Comparison of ENCODE assay signal across 9 cellular contexts in genomic region chrX:108224727-108225455, GRCh38.
A peak's percentile ranks its signal among the peaks of the same experiment; 100 is the strongest.
DNase-seq lines count a peak whose midpoint lies in the region; ATAC-seq, FAIRE-seq and TF ChIP-seq lines count a peak whose summit lies in the region.
"Had no signal": no experiment of that assay in that cellular context is flagged by ENCODE, and none has a peak within 500 bp of the region (broad histone marks: within the 10 kb centered on the region; RNA-seq: fewer than 3 reads in every experiment).

No MANE protein-coding gene starts in this region.

- WGBS in A549 (ENCODE audit: missing lambda C conversion rate): 36% methylated on average over 8 of the region's 10 CpGs
- 18% methylated on average over 3 of the region's 10 CpGs; no CpG with 5 or more reads in 1 of the 2 experiments for WGBS in H1 (ENCODE audit: extremely low coverage in 1 of 2, insufficient coverage in 1 of 2, insufficient read length in 1 of 2, insufficient replicate concordance in 2 of 2, low coverage in 1 of 2, low lambda C conversion rate in 2 of 2, missing lambda C conversion rate in 1 of 2), 2 experiments

- H3K56ac ChIP-seq in H1 (replicated peaks; ENCODE audit: insufficient read length, low read depth, low read length): no peak overlapping the region

- no peak overlapping the region for H2BK20ac ChIP-seq in H1 (ENCODE audit: low read length)

- peak; percentile 99 for FAIRE-seq in A549 (lab: Jason Lieb, UNC)
- peak; percentile 78 for FAIRE-seq in H1 (lab: Jason Lieb, UNC)

- H3K9me3 ChIP-seq in A549 (no peaks in the 10 kb centered on the region), H1 (ENCODE audit: insufficient read depth in 2 of 2, low read depth in 1 of 2, low read length in 1 of 2) (no peaks in the 10 kb centered on the region), neural cell (ENCODE audit: low read length) (no peaks in the 10 kb centered on the region), MG63 (no peaks in the 10 kb centered on the region)

- POLR2A ChIA-PET in A549 (lab: Yijun Ruan, JAX) (no interaction called here), GM10248 (lab: Yijun Ruan, JAX) (no interaction called here), H1 (lab: Charles Lee; ENCODE audit: partially characterized antibody) (no interaction called here)

- no peak overlapping the region for H3K4ac ChIP-seq in H1 (replicated peaks; ENCODE audit: insufficient read length, low read depth, low read length)

- H3K4me3 ChIP-seq in A549 (no peak overlapping the region), H1 (ENCODE audit: extremely low read depth in 1 of 4, insufficient read depth in 2 of 4, low read depth in 3 of 4, low read length in 4 of 4) (no peak overlapping the region), neural cell (ENCODE audit: low read length) (no peak overlapping the region), MG63 (no peak overlapping the region)

- no peaks in the 10 kb centered on the region for H3K79me1 ChIP-seq in H1 (ENCODE audit: low read depth, low read length)

- H3F3A ChIP-seq in neural cell (ENCODE audit: insufficient read depth, low read length, poor library complexity, severe bottlenecking): no peaks in the 10 kb centered on the region

- no peak overlapping the region for H2BK15ac ChIP-seq in H1 (ENCODE audit: low read length)

- H4K91ac ChIP-seq in H1 (replicated peaks; ENCODE audit: insufficient read length, low read length): no peak overlapping the region

- H2BK120ac ChIP-seq in H1 (replicated peaks; ENCODE audit: low read depth, low read length): no peak overlapping the region

- TF ChIP-seq POLR2A in A549 (IDR thresholded peaks at IDR 0.05; ENCODE audit: low read length) (no peak), H1 (IDR thresholded peaks at IDR 0.05; ENCODE audit: control extremely low read depth in 1 of 2, low read depth in 2 of 2, low read length in 2 of 2) (no peak)

- H2AK5ac ChIP-seq in H1 (ENCODE audit: low read depth, low read length): no peak overlapping the region

- H3K79me2 ChIP-seq in H1 (ENCODE audit: control insufficient read depth in 1 of 2, insufficient read depth in 2 of 2, low read length in 2 of 2) (no peaks in the 10 kb centered on the region), neural cell (replicated peaks; ENCODE audit: insufficient read depth, low read length) (no peaks in the 10 kb centered on the region)

- H2AFZ ChIP-seq in H1 (ENCODE audit: low read length) (no peak overlapping the region), neural cell (ENCODE audit: low read depth, low read length) (no peak overlapping the region)

- H3K4me1 ChIP-seq in A549 (peaks cover 9% of the 10 kb centered on the region; the same call in 2 of the 3 replicates), H1 (replicated peaks in 1 of 4; ENCODE audit: control insufficient read depth in 3 of 4, insufficient read depth in 4 of 4, low read length in 3 of 4) (no peaks in the 10 kb centered on the region)

- no peaks in the 10 kb centered on the region for H3K36me3 ChIP-seq in H1 (ENCODE audit: control insufficient read depth in 2 of 4, insufficient read depth in 4 of 4, low read length in 3 of 4)
- H3K36me3 ChIP-seq in neural cell (ENCODE audit: insufficient read depth, low read length): no peaks in the 10 kb centered on the region
- H3K36me3 ChIP-seq in MG63: no peaks in the 10 kb centered on the region

- H3K9ac ChIP-seq in H1 (replicated peaks in 1 of 4; ENCODE audit: extremely low read depth in 1 of 4, low read depth in 3 of 4, low read length in 3 of 4) (no peak overlapping the region), neural cell (ENCODE audit: low read length) (no peak overlapping the region)

- H3K27me3 ChIP-seq in H1 (replicated peaks in 1 of 4; ENCODE audit: control insufficient read depth in 3 of 4, extremely low read depth in 1 of 4, insufficient read depth in 3 of 4, low read length in 3 of 4) (no peaks in the 10 kb centered on the region), neural cell (ENCODE audit: insufficient read depth, low read depth, low read length) (no peaks in the 10 kb centered on the region), MG63 (no peaks in the 10 kb centered on the region)

- H2BK5ac ChIP-seq in H1 (ENCODE audit: low read depth, low read length): no peak overlapping the region

- TF ChIP-seq EP300 in A549 (IDR thresholded peaks at IDR 0.05) (no peak), H1 (IDR thresholded peaks at IDR 0.05; ENCODE audit: borderline replicate concordance in 1 of 2, low read depth in 2 of 2, low read length in 2 of 2) (no peak), neural cell (conservative IDR thresholded peaks at IDR 0.05; ENCODE audit: poor library complexity, severe bottlenecking) (no peak)

- peak; percentile 70 for TF ChIP-seq CTCF in A549 (IDR thresholded peaks at IDR 0.05)
- TF ChIP-seq CTCF in GM10248 (IDR thresholded peaks at IDR 0.05; ENCODE audit: control extremely low read depth, extremely low read depth, low read depth, missing control alignments): peak; percentile 61
- peak in 2 of 3 experiments; percentile 51 to 52; a peak in 3 of 4 replicates for TF ChIP-seq CTCF in H1 (IDR thresholded peaks at IDR 0.05; ENCODE audit: control extremely low read depth in 1 of 3, insufficient read depth in 1 of 3, low read depth in 1 of 3, low read length in 3 of 3)
- peak; percentile 72 for TF ChIP-seq CTCF in neural cell (IDR thresholded peaks at IDR 0.05; ENCODE audit: poor library complexity, severe bottlenecking)

- peak; percentile 82 to 84 for TF ChIP-seq RAD21 in A549 (conservative IDR thresholded peaks at IDR 0.05 in 1 of 2, IDR thresholded peaks at IDR 0.05 in 1 of 2)
- peak; percentile 81 to 82 for TF ChIP-seq RAD21 in H1 (IDR thresholded peaks at IDR 0.05 in 1 of 2, conservative IDR thresholded peaks at IDR 0.05 in 1 of 2; ENCODE audit: low read depth in 2 of 2, low read length in 2 of 2)
- peak; percentile 82 for TF ChIP-seq RAD21 in neural cell (conservative IDR thresholded peaks at IDR 0.05)

- CTCF ChIA-PET in A549 (lab: Yijun Ruan, JAX): interaction anchor here (0.6 to 4.5 kb wide), 42 partner anchors 8 to 856 kb away, joined by 3 to 41 read pairs (median 4); partner anchors contain the start of genes COL4A5 and COL4A6
- CTCF ChIA-PET in GM10248 (lab: Yijun Ruan, JAX): interaction anchor here (0.7 to 3.4 kb wide), 19 partner anchors 10 to 1159 kb away, joined by 3 to 29 read pairs (median 4); no protein-coding TSS in a partner anchor
- CTCF ChIA-PET in H1 (lab: Charles Lee; ENCODE audit: partially characterized antibody): interaction anchor here (0.5 to 4.1 kb wide), 38 partner anchors 8 to 828 kb away, joined by 3 to 38 read pairs (median 4); no protein-coding TSS in a partner anchor

- DNase-seq in A549 (ENCODE audit: low read depth in 1 of 2, low spot score in 1 of 2) (peak; percentile 30 to 38), GM10248 (ENCODE audit: extremely low spot score) (peak; percentile 18), NCI-H748 (lab: John Stamatoyannopoulos, UW; ENCODE audit: unreplicated experiment) (peak; percentile 52), H1 (ENCODE audit: low read depth in 1 of 2, low spot score in 2 of 2) (no peak), MG63 (no peak)
- no peak for DNase-seq in stimulated activated CD4-positive, alpha-beta T cell treated with anti-CD3 and anti-CD28 coated beads, Interleukin-4, amount 100 ng/mL, for 4 hours

- H3K9me2 ChIP-seq in neural cell (ENCODE audit: insufficient read depth, low read length): no peaks in the 10 kb centered on the region

- no peak overlapping the region for H4K5ac ChIP-seq in H1 (ENCODE audit: insufficient read length, low read depth, low read length)

- H3K4me2 ChIP-seq in A549 (peak overlapping the region; percentile 14; the same call in 1 of the 3 replicates), H1 (ENCODE audit: insufficient read depth in 1 of 2, low read depth in 2 of 2, low read length in 2 of 2) (no peak overlapping the region), neural cell (ENCODE audit: low read length) (no peak overlapping the region)

- peak overlapping the region; percentile 39 to 62 for H3K27ac ChIP-seq in A549
- no peak overlapping the region for H3K27ac ChIP-seq in H1 (ENCODE audit: low read depth, low read length)
- peak overlapping the region; percentile 24 for H3K27ac ChIP-seq in neural cell (ENCODE audit: low read length)

- ATAC-seq in A549 (peak; percentile 62 to 77; a peak in 3 of 6 replicates), HG03064 (IDR thresholded peaks at IDR 0.05; ENCODE audit: low read depth, unreplicated experiment) (peak; percentile 70)
- ATAC-seq: stimulated activated naive CD8-positive, alpha-beta T cell treated with anti-CD3 and anti-CD28 coated beads, Interleukin-15, amount 100 ng/mL, for 72 hours had no signal

- no peaks in the 10 kb centered on the region for H4K20me1 ChIP-seq in H1 (replicated peaks in 1 of 2; ENCODE audit: control insufficient read depth in 1 of 2, insufficient read depth in 2 of 2, low read length in 2 of 2)
- H4K20me1 ChIP-seq in neural cell (ENCODE audit: insufficient read depth): no peaks in the 10 kb centered on the region

- H3K23ac ChIP-seq in H1 (ENCODE audit: insufficient read length): no peak overlapping the region

- no peak overlapping the region for H4K8ac ChIP-seq in H1 (ENCODE audit: extremely low read depth, insufficient read depth, low read length)

- no peak overlapping the region for H3K14ac ChIP-seq in H1 (ENCODE audit: insufficient read length)

- H3K23me2 ChIP-seq in H1 (ENCODE audit: low read depth, low read length): no peaks in the 10 kb centered on the region

- H3K18ac ChIP-seq in H1 (ENCODE audit: extremely low read depth, low read length): no peak overlapping the region

- no peak overlapping the region for H2BK12ac ChIP-seq in H1 (ENCODE audit: low read depth, low read length)

TF ChIP-seq in A549, 52 proteins besides CTCF, POLR2A, EP300 and RAD21:
- no peak for TF ChIP-seq MAX (IDR thresholded peaks at IDR 0.05)
- TF ChIP-seq SMC3 (IDR thresholded peaks at IDR 0.05): peak; percentile 82
TF ChIP-seq in A549: peak in this region for 1.

TF ChIP-seq in H1, 55 proteins besides CTCF, POLR2A, EP300 and RAD21:
- TF ChIP-seq E2F6 (IDR thresholded peaks at IDR 0.05): no peak
- no peak for TF ChIP-seq EGR1 (IDR thresholded peaks at IDR 0.05; ENCODE audit: borderline replicate concordance, low read depth, low read length)

Comparison
In these comparisons a context has a peak if more than half of its experiments do, and no peak if none do; other contexts are left out.
1. DNase-seq: peak in A549 (2 of 2), GM10248 (single experiment) and NCI-H748 (single experiment); none in H1 (0 of 2), MG63 (single experiment) and stimulated activated CD4-positive, alpha-beta T cell treated with anti-CD3 and anti-CD28 coated beads, Interleukin-4, amount 100 ng/mL, for 4 hours (0 of 2).
2. Of the 18 proteins assayed by ChIP-seq in both H1 and A549: peak only in H1: none; only in A549: none; in both: CTCF and RAD21; in neither: 16.
3. Peak in every context shown above with its lines, with median percentiles within 50 percentile points of each other: CTCF ChIP-seq.